15 cellular contexts compared by ENCODE assay signal in genomic region chr3:143608966-143609365, GRCh38.
DNase-seq lines count a peak whose midpoint lies in the region; TF ChIP-seq lines count a peak whose summit lies in the region.
"Had no signal": no experiment of that assay in that cellular context is flagged by ENCODE, and none has a peak within 500 bp of the region (broad histone marks: within the 10 kb centered on the region; RNA-seq: fewer than 3 reads in every experiment).

No MANE protein-coding gene starts in this region.

- no peak overlapping the region for H4K91ac ChIP-seq in mesenchymal stem cell (ENCODE audit: low read length)

- H3K27ac ChIP-seq in mesenchymal stem cell (ENCODE audit: low read length, poor library complexity, severe bottlenecking): no peak overlapping the region
- no peak overlapping the region for H3K27ac ChIP-seq in esophagus squamous epithelium
- H3K27ac ChIP-seq: PC-9, SJCRH30 had no signal

- H3K18ac ChIP-seq in mesenchymal stem cell (ENCODE audit: low read depth in 1 of 2, low read length in 2 of 2): no peak overlapping the region

- peak; percentile 21 for DNase-seq in AG04449 (ENCODE audit: low read depth, low spot score)
- peak; percentile 86 for DNase-seq in adipocyte (ENCODE audit: low read depth)
- DNase-seq in fibroblast of gingiva (ENCODE audit: low read depth): peak; percentile 92
- peak; percentile 88 for DNase-seq in mesenchymal stem cell
- no peak for DNase-seq in NCI-H2196 (lab: John Stamatoyannopoulos, UW; ENCODE audit: unreplicated experiment)
- no peak for DNase-seq in esophagus squamous epithelium (lab: John Stamatoyannopoulos, UW)
- DNase-seq in NCI-H526 (lab: John Stamatoyannopoulos, UW): no peak
- DNase-seq in NCI-H748 (lab: John Stamatoyannopoulos, UW; ENCODE audit: unreplicated experiment): no peak
- DNase-seq: DMS153; NCI-H1436 treated with DMSO at 0.1 percent for 48 hours; NCI-H2171 treated with DMSO at 0.1 percent for 48 hours; PC-9; SJCRH30; stimulated activated CD4-positive, alpha-beta T cell treated with anti-CD3 and anti-CD28 coated beads, Interleukin-15, amount 100 ng/mL, for 24 hours; stimulated activated naive B cell treated with anti-CD40 and anti-IgM and Interleukin-4, amounts not matched to agents 10 μg/mL and 1 μg/mL and 100 μg/mL, for 72 hours had no signal

- intact Hi-C loops in esophagus squamous epithelium (cut with DNase I): no loop called here

- no peak overlapping the region for H2BK120ac ChIP-seq in mesenchymal stem cell (ENCODE audit: low read depth, low read length)

- H3K9me3 ChIP-seq in adipocyte (ENCODE audit: control insufficient read depth, low read length): no peaks in the 10 kb centered on the region
- H3K9me3 ChIP-seq in mesenchymal stem cell (ENCODE audit: control insufficient read depth, low read length): no peaks in the 10 kb centered on the region
- no peaks in the 10 kb centered on the region for H3K9me3 ChIP-seq in esophagus squamous epithelium
- H3K9me3 ChIP-seq: SJCRH30 had no signal

- POLR2A ChIA-PET in AG04449 (lab: Yijun Ruan, JAX): no interaction called here

- H3K14ac ChIP-seq in mesenchymal stem cell (ENCODE audit: low read length in 2 of 2): no peak overlapping the region

- H3K4me2 ChIP-seq in mesenchymal stem cell (ENCODE audit: low read length, poor library complexity, severe bottlenecking): no peak overlapping the region
- H3K4me2 ChIP-seq: PC-9 had no signal

- H2BK15ac ChIP-seq in mesenchymal stem cell (ENCODE audit: low read depth, poor library complexity, severe bottlenecking): no peak overlapping the region

- peak overlapping the region; percentile 46 for H3K9ac ChIP-seq in adipocyte (ENCODE audit: low read length)
- H3K9ac ChIP-seq in mesenchymal stem cell (ENCODE audit: low read length): no peak overlapping the region

- H2AK5ac ChIP-seq in mesenchymal stem cell (ENCODE audit: low read length, severe bottlenecking): no peak overlapping the region

- no peak overlapping the region for H2BK5ac ChIP-seq in mesenchymal stem cell (ENCODE audit: low read depth, low read length, poor library complexity, severe bottlenecking)

- H3K27me3 ChIP-seq in adipocyte (replicated peaks; ENCODE audit: control insufficient read depth, insufficient read depth, low read length) (no peaks in the 10 kb centered on the region), mesenchymal stem cell (ENCODE audit: control insufficient read depth in 1 of 2, insufficient read depth in 1 of 2, low read length in 2 of 2) (no peaks in the 10 kb centered on the region), esophagus squamous epithelium (no peaks in the 10 kb centered on the region)
- H3K27me3 ChIP-seq: SJCRH30 had no signal

- no peak overlapping the region for H3K23ac ChIP-seq in mesenchymal stem cell (ENCODE audit: low read length in 2 of 2)

- H3K4me3 ChIP-seq in AG04449 (ENCODE audit: low read depth, low read length) (no peak overlapping the region), adipocyte (ENCODE audit: low read length) (peak overlapping the region; percentile 13), mesenchymal stem cell (ENCODE audit: insufficient read depth in 1 of 2, low read depth in 1 of 2, low read length in 2 of 2) (no peak overlapping the region), esophagus squamous epithelium (no peak overlapping the region)
- H3K4me3 ChIP-seq: PC-9, SJCRH30 had no signal

- H3K79me1 ChIP-seq in mesenchymal stem cell (replicated peaks; ENCODE audit: low read length, poor library complexity, severe bottlenecking): no peaks in the 10 kb centered on the region

- WGBS in mesenchymal stem cell: no CpG with 5 or more reads among the region's 5 CpGs
- WGBS in esophagus squamous epithelium, 2 donors: 91 to 95% methylated on average over 5 of the region's 5 CpGs

- no peak overlapping the region for H3K4ac ChIP-seq in mesenchymal stem cell (ENCODE audit: low read depth in 1 of 2, low read length in 2 of 2)

- TF ChIP-seq CTCF in AG04449 (IDR thresholded peaks at IDR 0.05; ENCODE audit: insufficient read depth, low read length, missing control alignments): no peak
- no peak for TF ChIP-seq CTCF in esophagus squamous epithelium (IDR thresholded peaks at IDR 0.05)

- TF ChIP-seq POLR2A in esophagus squamous epithelium (IDR thresholded peaks at IDR 0.05): no peak

- no peak overlapping the region for H2AFZ ChIP-seq in mesenchymal stem cell (ENCODE audit: low read depth, low read length)
- H2AFZ ChIP-seq: PC-9 had no signal

- peaks cover 45% of the 10 kb centered on the region for H3K4me1 ChIP-seq in adipocyte (ENCODE audit: control insufficient read depth, insufficient read depth, low read length)
- H3K4me1 ChIP-seq in mesenchymal stem cell (ENCODE audit: control insufficient read depth, insufficient read depth, low read depth, low read length): no peaks in the 10 kb centered on the region
- H3K4me1 ChIP-seq in esophagus squamous epithelium: peaks cover 0 to 4% (median 0%) of the 10 kb centered on the region in 3 donors
- H3K4me1 ChIP-seq: SJCRH30 had no signal

- CTCF ChIA-PET in AG04449 (lab: Yijun Ruan, JAX): no interaction called here

- H2BK12ac ChIP-seq in mesenchymal stem cell (ENCODE audit: low read length in 2 of 2): no peak overlapping the region

- H4K8ac ChIP-seq in mesenchymal stem cell (ENCODE audit: low read length): no peak overlapping the region

- no peaks in the 10 kb centered on the region for H3K36me3 ChIP-seq in adipocyte (ENCODE audit: control insufficient read depth, insufficient read depth, low read length, severe bottlenecking)
- no peaks in the 10 kb centered on the region for H3K36me3 ChIP-seq in mesenchymal stem cell (ENCODE audit: control insufficient read depth in 1 of 2, insufficient read depth in 2 of 2, low read depth in 1 of 2, low read length in 2 of 2)
- H3K36me3 ChIP-seq in esophagus squamous epithelium: no peaks in the 10 kb centered on the region
- H3K36me3 ChIP-seq: SJCRH30 had no signal

Comparison
In these comparisons a context has a peak if more than half of its experiments do, and no peak if none do; other contexts are left out.
1. DNase-seq: peak in AG04449 (single experiment), adipocyte (single experiment), fibroblast of gingiva (single experiment) and mesenchymal stem cell (single experiment); none in NCI-H2196 (single experiment), esophagus squamous epithelium (single experiment), NCI-H526 (0 of 2) and NCI-H748 (single experiment).